16 cellular contexts compared by ENCODE assay signal in genomic region chr13:99741979-99742378, GRCh38.
DNase-seq lines count a peak whose midpoint lies in the region; ATAC-seq and TF ChIP-seq lines count a peak whose summit lies in the region.
"Had no signal": no experiment of that assay in that cellular context is flagged by ENCODE, and none has a peak within 500 bp of the region (broad histone marks: within the 10 kb centered on the region; RNA-seq: fewer than 3 reads in every experiment).

No MANE protein-coding gene starts in this region.

- no peaks in the 10 kb centered on the region for H3K9me3 Mint-ChIP-seq in neural progenitor cell

- no peak for TF ChIP-seq CTCF in neural progenitor cell (IDR thresholded peaks at IDR 0.05)

- no peaks in the 10 kb centered on the region for H3K36me3 ChIP-seq in HUES48 (ENCODE audit: control insufficient read depth, insufficient read depth, low read length)
- no peaks in the 10 kb centered on the region for H3K36me3 ChIP-seq in ectodermal cell (ENCODE audit: control insufficient read depth, insufficient read depth, low read length)
- no peaks in the 10 kb centered on the region for H3K36me3 ChIP-seq in neural progenitor cell
- H3K36me3 ChIP-seq: BE2C, HAP-1 had no signal

- peaks cover 94% of the 10 kb centered on the region for H3K4me1 Mint-ChIP-seq in neural progenitor cell

- H3K79me2 ChIP-seq in neural progenitor cell (ENCODE audit: low read depth) = peaks cover 32% of the 10 kb centered on the region

- no peak overlapping the region for H3K9ac ChIP-seq in HUES48 (ENCODE audit: low read depth, low read length)
- H3K9ac ChIP-seq in neural progenitor cell = no peak overlapping the region
- H3K9ac ChIP-seq: SK-N-SH had no signal

- DNase-seq in NCI-H2081 (lab: John Stamatoyannopoulos, UW) (peak; percentile 26 to 88), neural progenitor cell (ENCODE audit: low spot score) (no peak), posterior cingulate gyrus (no peak), sciatic nerve (ENCODE audit: low spot score) (no peak)
- DNase-seq: BE2C, NCI-H187 treated with DMSO at 0.1 percent for 48 hours, NCI-H526 treated with DMSO at 0.1 percent for 48 hours, SK-N-SH, T-helper 1 cell had no signal

- peaks cover 63% of the 10 kb centered on the region for H3F3A ChIP-seq in neural progenitor cell (ENCODE audit: low read depth)

- H3K27ac ChIP-seq in HUES48 (ENCODE audit: low read depth, low read length) (peak overlapping the region; percentile 50), ectodermal cell (ENCODE audit: insufficient read depth, low read depth, low read length, poor library complexity, severe bottlenecking) (peak overlapping the region; percentile 71), neural progenitor cell (peak overlapping the region; percentile 93)

- ATAC-seq in GM21515 (IDR thresholded peaks at IDR 0.05; ENCODE audit: unreplicated experiment) (no peak), HG03432 (IDR thresholded peaks at IDR 0.05; ENCODE audit: unreplicated experiment) (no peak), sciatic nerve (no peak)
- ATAC-seq: K562, Right ventricle myocardium inferior had no signal

- H3K27ac Mint-ChIP-seq in neural progenitor cell = peak overlapping the region; percentile 94

- no peaks in the 10 kb centered on the region for H3K36me3 Mint-ChIP-seq in neural progenitor cell

- no peak overlapping the region for H2AFZ ChIP-seq in neural progenitor cell (replicated peaks)

- H3K4me3 ChIP-seq in HUES48 (ENCODE audit: low read depth, low read length) (no peak overlapping the region), ectodermal cell (ENCODE audit: insufficient read depth, low read depth, low read length) (no peak overlapping the region), neural progenitor cell (no peak overlapping the region)
- H3K4me3 ChIP-seq: HAP-1, K562 had no signal

- no peaks in the 10 kb centered on the region for H3K27me3 Mint-ChIP-seq in neural progenitor cell (ENCODE audit: insufficient read depth, low read depth)

- peak overlapping the region; percentile 67 for H3K4me2 ChIP-seq in neural progenitor cell
- H3K4me2 ChIP-seq: SK-N-SH had no signal

- H3K4me3 Mint-ChIP-seq in neural progenitor cell = peak overlapping the region; percentile 63

- H3K27me3 ChIP-seq in HUES48 (ENCODE audit: control insufficient read depth, insufficient read depth, low read length) (no peaks in the 10 kb centered on the region), ectodermal cell (ENCODE audit: control insufficient read depth, insufficient read depth, low read length, poor library complexity, severe bottlenecking) (no peaks in the 10 kb centered on the region), neural progenitor cell (no peaks in the 10 kb centered on the region)
- H3K27me3 ChIP-seq: BE2C had no signal

- H3K9me3 ChIP-seq in HUES48 (ENCODE audit: control insufficient read depth, insufficient read depth, low read length) (no peaks in the 10 kb centered on the region), ectodermal cell (ENCODE audit: control insufficient read depth, low read length) (no peaks in the 10 kb centered on the region), neural progenitor cell (ENCODE audit: low read depth) (no peaks in the 10 kb centered on the region)
- H3K9me3 ChIP-seq: BE2C, HAP-1, SK-N-SH had no signal

- 85 to 93% methylated on average over 6 of the region's 6 CpGs for WGBS in ectodermal cell, 2 experiments

- H4K20me1 ChIP-seq in neural progenitor cell (ENCODE audit: low read depth) = no peaks in the 10 kb centered on the region

- H3K4me1 ChIP-seq in HUES48 (ENCODE audit: control insufficient read depth, insufficient read depth, low read length) = peaks cover 47% of the 10 kb centered on the region
- peaks cover 65% of the 10 kb centered on the region for H3K4me1 ChIP-seq in ectodermal cell (ENCODE audit: control insufficient read depth, insufficient read depth, low read length)
- H3K4me1 ChIP-seq in neural progenitor cell = peaks cover 89% of the 10 kb centered on the region
- H3K4me1 ChIP-seq: BE2C, HAP-1 had no signal

- intact Hi-C loops in posterior cingulate gyrus (cut with DNase I) (no loop called here), sciatic nerve (cut with DNase I) (no loop called here)

Comparison
In these comparisons a context has a peak if more than half of its experiments do, and no peak if none do; other contexts are left out.
1. DNase-seq: peak in NCI-H2081 (2 of 2); none in neural progenitor cell (single experiment), posterior cingulate gyrus (0 of 10) and sciatic nerve (single experiment).
2. Peak in every context shown above with its lines, with median percentiles within 50 percentile points of each other: H3K27ac ChIP-seq.